In the genomic region with DNA sequence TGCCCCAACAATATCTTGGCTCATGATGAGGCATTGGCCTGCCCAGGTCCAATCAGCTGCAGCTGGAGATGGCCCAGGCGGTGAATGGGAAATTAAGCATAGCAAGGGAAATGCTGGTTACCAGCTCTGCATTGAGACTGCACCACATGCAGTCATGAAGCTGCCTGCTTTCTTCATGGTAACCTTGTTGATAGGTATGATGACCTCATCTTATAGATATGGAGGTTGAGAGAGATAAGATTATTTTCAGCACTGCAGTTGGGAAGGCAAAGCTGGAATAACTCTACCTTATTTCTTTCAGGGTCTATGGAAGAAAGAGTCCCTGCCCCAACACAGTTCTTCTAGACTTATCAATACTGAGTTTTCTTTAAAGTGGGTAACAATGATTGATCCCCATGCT, we compare ENCODE assay signal across 11 cellular contexts.
"Had no signal": no experiment of that assay in that cellular context is flagged by ENCODE, and none has a peak within 500 bp of the region (broad histone marks: within the 10 kb centered on the region; RNA-seq: fewer than 3 reads in every experiment).

No MANE protein-coding gene starts in this region.

- H3K9me3 ChIP-seq: HAP-1 had no signal

- H3K27ac ChIP-seq: GM23248 had no signal

- H3K4me3 ChIP-seq: GM23248, GM23338, HAP-1 had no signal

- H3K36me3 ChIP-seq: HAP-1 had no signal

- ATAC-seq: GM23338, HCT116 had no signal

- H3K4me1 ChIP-seq: HAP-1 had no signal

- FAIRE-seq: H1, H54 had no signal

- H3K9ac ChIP-seq: GM23248 had no signal

- DNase-seq: GM23248, GOT3, H7, H9, HCEC 1CT, HFFc6 had no signal

- H2AFZ ChIP-seq: GM23248, GM23338 had no signal

- H3K4me2 ChIP-seq: GM23338 had no signal
